ENCODE assay signal across 15 cellular contexts in genomic region chr13:36959438-36960116, GRCh38. TPM values are rescaled to one million over a fixed set of nuclear protein-coding genes. Genes with fewer than 3 reads are reported as not detected.
A peak's percentile ranks its signal among the peaks of the same experiment; 100 is the strongest.
DNase-seq lines count a peak whose midpoint lies in the region; ATAC-seq and TF ChIP-seq lines count a peak whose summit lies in the region.
"Had no signal": no experiment of that assay in that cellular context is flagged by ENCODE, and none has a peak within 500 bp of the region (broad histone marks: within the 10 kb centered on the region; RNA-seq: fewer than 3 reads in every experiment).

No MANE protein-coding gene starts in this region.

- ATAC-seq in activated naive CD8-positive, alpha-beta T cell treated with anti-CD3 and anti-CD28 coated beads, Interleukin-2, amount 50 U/mL, for 24 hours = no peak
- ATAC-seq in sciatic nerve = peak; percentile 91
- ATAC-seq in activated T-helper 17 cell treated with anti-CD3 and anti-CD28 coated beads, Interleukin-2, amount 50 U/mL, for 72 hours (replicated peaks) = no peak
- no peak for ATAC-seq in natural killer cell treated with Interleukin-12 subunit alpha and Interleukin-12 subunit beta and Interleukin-15 and Interleukin-18, amount 100 ng/mL, for 72 hours
- ATAC-seq: HepG2 had no signal

- no peaks in the 10 kb centered on the region for H3K27me3 Mint-ChIP-seq in activated naive CD8-positive, alpha-beta T cell treated with anti-CD3 and anti-CD28 coated beads for 36 hours
- H3K27me3 Mint-ChIP-seq in activated naive CD8-positive, alpha-beta T cell treated with anti-CD3 and anti-CD28 coated beads, Interleukin-2, amount 50 U/mL, for 24 hours = no peaks in the 10 kb centered on the region
- no peaks in the 10 kb centered on the region for H3K27me3 Mint-ChIP-seq in chondrocyte (ENCODE audit: low read depth)
- H3K27me3 Mint-ChIP-seq in activated T-helper 17 cell treated with anti-CD3 and anti-CD28 coated beads, Interleukin-2, amount 50 U/mL, for 72 hours = no peaks in the 10 kb centered on the region
- H3K27me3 Mint-ChIP-seq in natural killer cell treated with Interleukin-12 subunit alpha and Interleukin-12 subunit beta and Interleukin-15 and Interleukin-18, amount 100 ng/mL, for 72 hours = no peaks in the 10 kb centered on the region
- H3K27me3 Mint-ChIP-seq: CD8-positive, alpha-beta memory T cell had no signal

- TF ChIP-seq CTCF in chondrocyte (IDR thresholded peaks at IDR 0.05) (no peak), GM13977 (IDR thresholded peaks at IDR 0.05; ENCODE audit: extremely low read depth, insufficient read depth, missing control alignments) (no peak)

- H3K27ac Mint-ChIP-seq in activated naive CD8-positive, alpha-beta T cell treated with anti-CD3 and anti-CD28 coated beads for 36 hours = peak overlapping the region; percentile 2
- H3K27ac Mint-ChIP-seq in activated naive CD8-positive, alpha-beta T cell treated with anti-CD3 and anti-CD28 coated beads, Interleukin-2, amount 50 U/mL, for 24 hours = no peak overlapping the region
- peak overlapping the region; percentile 19 for H3K27ac Mint-ChIP-seq in chondrocyte (ENCODE audit: unreplicated experiment)
- H3K27ac Mint-ChIP-seq in activated T-helper 17 cell treated with anti-CD3 and anti-CD28 coated beads, Interleukin-2, amount 50 U/mL, for 72 hours = no peak overlapping the region
- no peak overlapping the region for H3K27ac Mint-ChIP-seq in natural killer cell treated with Interleukin-12 subunit alpha and Interleukin-12 subunit beta and Interleukin-15 and Interleukin-18, amount 100 ng/mL, for 72 hours
- H3K27ac Mint-ChIP-seq: HFFc6 had no signal

- H3K4me1 Mint-ChIP-seq in activated naive CD8-positive, alpha-beta T cell treated with anti-CD3 and anti-CD28 coated beads for 36 hours = no peaks in the 10 kb centered on the region
- no peaks in the 10 kb centered on the region for H3K4me1 Mint-ChIP-seq in activated naive CD8-positive, alpha-beta T cell treated with anti-CD3 and anti-CD28 coated beads, Interleukin-2, amount 50 U/mL, for 24 hours
- H3K4me1 Mint-ChIP-seq in chondrocyte (ENCODE audit: low read depth) = peaks cover 9% of the 10 kb centered on the region
- peaks cover 6% of the 10 kb centered on the region for H3K4me1 Mint-ChIP-seq in activated T-helper 17 cell treated with anti-CD3 and anti-CD28 coated beads, Interleukin-2, amount 50 U/mL, for 72 hours
- H3K4me1 Mint-ChIP-seq in natural killer cell treated with Interleukin-12 subunit alpha and Interleukin-12 subunit beta and Interleukin-15 and Interleukin-18, amount 100 ng/mL, for 72 hours (ENCODE audit: low read depth in 2 of 2) = peaks cover 0 to 7% of the 10 kb centered on the region in 2 donors

- intact Hi-C loops in sciatic nerve (cut with DNase I) = no loop called here

- in situ Hi-C loops in GM13977 (cut with MboI; ENCODE audit: low pct_unique_long_range_greater_than_20kb, low sequenced_read_pairs, unreplicated experiment) = no loop called here

- no peak for DNase-seq in activated naive CD8-positive, alpha-beta T cell treated with anti-CD3 and anti-CD28 coated beads for 36 hours
- no peak for DNase-seq in activated naive CD8-positive, alpha-beta T cell treated with anti-CD3 and anti-CD28 coated beads, Interleukin-2, amount 50 U/mL, for 24 hours
- DNase-seq in chondrocyte (ENCODE audit: low spot score) = no peak
- DNase-seq in sciatic nerve (ENCODE audit: low spot score) = no peak
- no peak for DNase-seq in natural killer cell treated with Interleukin-12 subunit alpha and Interleukin-12 subunit beta and Interleukin-15 and Interleukin-18, amount 100 ng/mL, for 72 hours (ENCODE audit: low spot score)
- no peak for DNase-seq in GM13977 (ENCODE audit: low spot score)
- DNase-seq: 8988T; AML-193; CD8-positive, alpha-beta memory T cell; DMS53; GF-D8; HCEC 1CT; HFFc6 had no signal

- no peak overlapping the region for H3K4me3 Mint-ChIP-seq in activated naive CD8-positive, alpha-beta T cell treated with anti-CD3 and anti-CD28 coated beads for 36 hours
- no peak overlapping the region for H3K4me3 Mint-ChIP-seq in activated naive CD8-positive, alpha-beta T cell treated with anti-CD3 and anti-CD28 coated beads, Interleukin-2, amount 50 U/mL, for 24 hours
- H3K4me3 Mint-ChIP-seq in chondrocyte (ENCODE audit: unreplicated experiment) = no peak overlapping the region
- H3K4me3 Mint-ChIP-seq in activated T-helper 17 cell treated with anti-CD3 and anti-CD28 coated beads, Interleukin-2, amount 50 U/mL, for 72 hours = no peak overlapping the region
- no peak overlapping the region for H3K4me3 Mint-ChIP-seq in natural killer cell treated with Interleukin-12 subunit alpha and Interleukin-12 subunit beta and Interleukin-15 and Interleukin-18, amount 100 ng/mL, for 72 hours
- H3K4me3 Mint-ChIP-seq: CD8-positive, alpha-beta memory T cell; HFFc6 had no signal

- no peaks in the 10 kb centered on the region for H3K9me3 Mint-ChIP-seq in activated naive CD8-positive, alpha-beta T cell treated with anti-CD3 and anti-CD28 coated beads for 36 hours
- H3K9me3 Mint-ChIP-seq in activated naive CD8-positive, alpha-beta T cell treated with anti-CD3 and anti-CD28 coated beads, Interleukin-2, amount 50 U/mL, for 24 hours = no peaks in the 10 kb centered on the region
- no peaks in the 10 kb centered on the region for H3K9me3 Mint-ChIP-seq in chondrocyte (ENCODE audit: low read depth)
- H3K9me3 Mint-ChIP-seq in activated T-helper 17 cell treated with anti-CD3 and anti-CD28 coated beads, Interleukin-2, amount 50 U/mL, for 72 hours = no peaks in the 10 kb centered on the region
- no peaks in the 10 kb centered on the region for H3K9me3 Mint-ChIP-seq in natural killer cell treated with Interleukin-12 subunit alpha and Interleukin-12 subunit beta and Interleukin-15 and Interleukin-18, amount 100 ng/mL, for 72 hours
- H3K9me3 Mint-ChIP-seq: CD8-positive, alpha-beta memory T cell; HFFc6 had no signal

- peaks cover 39% of the 10 kb centered on the region for H3K36me3 Mint-ChIP-seq in activated naive CD8-positive, alpha-beta T cell treated with anti-CD3 and anti-CD28 coated beads for 36 hours
- peaks cover 57% of the 10 kb centered on the region for H3K36me3 Mint-ChIP-seq in activated naive CD8-positive, alpha-beta T cell treated with anti-CD3 and anti-CD28 coated beads, Interleukin-2, amount 50 U/mL, for 24 hours (ENCODE audit: low read depth)
- peaks cover 21% of the 10 kb centered on the region for H3K36me3 Mint-ChIP-seq in chondrocyte (ENCODE audit: low read depth)
- H3K36me3 Mint-ChIP-seq in activated T-helper 17 cell treated with anti-CD3 and anti-CD28 coated beads, Interleukin-2, amount 50 U/mL, for 72 hours (ENCODE audit: low read depth) = peaks cover 84% of the 10 kb centered on the region
- H3K36me3 Mint-ChIP-seq in natural killer cell treated with Interleukin-12 subunit alpha and Interleukin-12 subunit beta and Interleukin-15 and Interleukin-18, amount 100 ng/mL, for 72 hours = peaks cover 26% of the 10 kb centered on the region

RNA-seq across cellular contexts. Expression of gene SMAD9, which starts 39.5 kb away (rescaled TPM):
- under 1 TPM; 0.10 to 0.54 TPM for total RNA-seq in activated naive CD8-positive, alpha-beta T cell treated with anti-CD3 and anti-CD28 coated beads for 36 hours
- total RNA-seq in chondrocyte = 8.4 to 9.5 TPM (median 8.9 TPM) in 3 replicates
- total RNA-seq in sciatic nerve = 30.5 TPM
- under 1 TPM in 1 of 2 donors, not detected in 1; 0.42 TPM for total RNA-seq in activated T-helper 17 cell treated with anti-CD3 and anti-CD28 coated beads, Interleukin-2, amount 50 U/mL, for 72 hours
- not detected for total RNA-seq in natural killer cell treated with Interleukin-12 subunit alpha and Interleukin-12 subunit beta and Interleukin-15 and Interleukin-18, amount 100 ng/mL, for 72 hours
- total RNA-seq: CD8-positive, alpha-beta memory T cell had no signal

RNA-seq across cellular contexts. Expression of gene ALG5, which starts 39.6 kb away (rescaled TPM):
- 10 to 100 TPM; 41.6 to 42.3 TPM for total RNA-seq in activated naive CD8-positive, alpha-beta T cell treated with anti-CD3 and anti-CD28 coated beads for 36 hours
- total RNA-seq in chondrocyte (30.2 to 33.7 TPM (median 32.1 TPM) in 3 replicates), sciatic nerve (36.0 TPM)
- total RNA-seq in activated T-helper 17 cell treated with anti-CD3 and anti-CD28 coated beads, Interleukin-2, amount 50 U/mL, for 72 hours = 10 to 100 TPM; 19.5 to 30.1 TPM
- 10 to 100 TPM; 34.7 to 34.9 TPM for total RNA-seq in natural killer cell treated with Interleukin-12 subunit alpha and Interleukin-12 subunit beta and Interleukin-15 and Interleukin-18, amount 100 ng/mL, for 72 hours

RNA-seq across cellular contexts. Expression of gene EXOSC8, which starts 41.0 kb away (rescaled TPM):
- 100 to 1,000 TPM; 188 to 193 TPM for total RNA-seq in activated naive CD8-positive, alpha-beta T cell treated with anti-CD3 and anti-CD28 coated beads for 36 hours
- 29.7 to 34.8 TPM (median 31.2 TPM) in 3 replicates for total RNA-seq in chondrocyte
- total RNA-seq in sciatic nerve = 28.8 TPM
- total RNA-seq in activated T-helper 17 cell treated with anti-CD3 and anti-CD28 coated beads, Interleukin-2, amount 50 U/mL, for 72 hours = 100 to 1,000 TPM in 1 of 2 donors, 10 to 100 TPM in 1; 77.3 to 118 TPM
- total RNA-seq in natural killer cell treated with Interleukin-12 subunit alpha and Interleukin-12 subunit beta and Interleukin-15 and Interleukin-18, amount 100 ng/mL, for 72 hours = 10 to 100 TPM; 80.0 to 85.6 TPM

Comparison
In these comparisons a context has a peak if more than half of its experiments do, and no peak if none do; other contexts are left out.
1. H3K27ac Mint-ChIP-seq: peak in activated naive CD8-positive, alpha-beta T cell treated with anti-CD3 and anti-CD28 coated beads for 36 hours (single experiment) and chondrocyte (single experiment); none in activated naive CD8-positive, alpha-beta T cell treated with anti-CD3 and anti-CD28 coated beads, Interleukin-2, amount 50 U/mL, for 24 hours (single experiment), activated T-helper 17 cell treated with anti-CD3 and anti-CD28 coated beads, Interleukin-2, amount 50 U/mL, for 72 hours (single experiment) and natural killer cell treated with Interleukin-12 subunit alpha and Interleukin-12 subunit beta and Interleukin-15 and Interleukin-18, amount 100 ng/mL, for 72 hours (0 of 2).